In genomic region chr20:9071976-9072726, GRCh38 we compare ENCODE assay signal across 2 cellular contexts.
TF ChIP-seq lines count a peak whose summit lies in the region.

No MANE protein-coding gene starts in this region.

TF ChIP-seq in SK-N-SH, 30 proteins besides CTCF, POLR2A, EP300 and RAD21 (continued from another document):
- no peak for TF ChIP-seq ZBTB33 (IDR thresholded peaks at IDR 0.05; ENCODE audit: borderline replicate concordance, low read depth)
- no peak for TF ChIP-seq USF1 (IDR thresholded peaks at IDR 0.05; ENCODE audit: borderline replicate concordance, low read depth)
- TF ChIP-seq SIN3A (IDR thresholded peaks at IDR 0.05; ENCODE audit: borderline replicate concordance, low read depth, low read length), result no peak
- TF ChIP-seq FOSL2 (IDR thresholded peaks at IDR 0.05; ENCODE audit: borderline replicate concordance, low read depth), result no peak
- no peak for TF ChIP-seq MEF2A (IDR thresholded peaks at IDR 0.05; ENCODE audit: borderline replicate concordance, low read depth)

TF ChIP-seq in SK-N-SH treated with all-trans-retinoic acid at 6 μM for 48 hours, 23 proteins besides CTCF, POLR2A, EP300 and RAD21 (continued from another document):
- TF ChIP-seq PATZ1 (CRISPR knock-in tag; IDR thresholded peaks at IDR 0.05; ENCODE audit: borderline replicate concordance), result no peak
- no peak for TF ChIP-seq ZNF8 (CRISPR knock-in tag; IDR thresholded peaks at IDR 0.05)
- TF ChIP-seq CSRNP3 (CRISPR knock-in tag; IDR thresholded peaks at IDR 0.05), result no peak
- TF ChIP-seq CREB5 (CRISPR knock-in tag; IDR thresholded peaks at IDR 0.05; ENCODE audit: low read depth), result no peak
- TF ChIP-seq ZFP30 (CRISPR knock-in tag; IDR thresholded peaks at IDR 0.05), result no peak
- TF ChIP-seq OSR1 (CRISPR knock-in tag; IDR thresholded peaks at IDR 0.05), result no peak
- TF ChIP-seq RARB (CRISPR knock-in tag; IDR thresholded peaks at IDR 0.05), result no peak
- no peak for TF ChIP-seq POU6F1 (CRISPR knock-in tag; IDR thresholded peaks at IDR 0.05; ENCODE audit: borderline replicate concordance, low read depth)
- TF ChIP-seq SNAI2 (CRISPR knock-in tag; IDR thresholded peaks at IDR 0.05), result no peak
- TF ChIP-seq ZFP3 (CRISPR knock-in tag; IDR thresholded peaks at IDR 0.05), result no peak
- TF ChIP-seq ZC3H10 (CRISPR knock-in tag; IDR thresholded peaks at IDR 0.05), result no peak
